Comparison of ENCODE assay signal across 1 cellular context in the genomic region with DNA sequence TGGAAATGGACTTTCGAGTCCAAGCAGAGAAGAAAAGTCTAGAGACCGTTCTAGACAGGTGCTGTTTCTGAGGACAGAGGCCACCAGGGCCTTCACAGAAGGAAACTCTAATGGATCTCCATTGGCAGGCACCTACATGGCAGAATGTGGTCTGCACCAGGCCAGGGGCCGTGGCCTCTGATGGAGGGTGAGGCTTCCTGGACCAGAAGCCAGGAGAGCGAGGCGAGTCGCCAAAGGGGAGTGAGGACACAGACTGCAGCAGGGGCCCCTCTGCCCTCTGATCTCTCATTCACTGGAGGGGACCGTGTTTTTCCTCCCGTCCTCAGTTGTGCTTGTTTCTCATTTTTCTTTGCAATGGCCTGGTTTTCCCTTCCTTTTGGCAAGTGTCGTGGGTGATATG.
TF ChIP-seq lines count a peak whose summit lies in the region.

No MANE protein-coding gene starts in this region.

TF ChIP-seq in GM12878, 131 proteins besides CTCF, POLR2A, EP300 and RAD21:
- no peak for TF ChIP-seq NFXL1 (IDR thresholded peaks at IDR 0.05; ENCODE audit: borderline replicate concordance)
- TF ChIP-seq ZNF207 (IDR thresholded peaks at IDR 0.05; ENCODE audit: borderline replicate concordance) = no peak
- TF ChIP-seq SMARCA5 (IDR thresholded peaks at IDR 0.05) = no peak
- no peak for TF ChIP-seq CHD1 (IDR thresholded peaks at IDR 0.05; ENCODE audit: low read depth, low read length)
- TF ChIP-seq ASH2L (IDR thresholded peaks at IDR 0.05; ENCODE audit: borderline replicate concordance, low read depth) = no peak
- TF ChIP-seq RELA (IDR thresholded peaks at IDR 0.05; ENCODE audit: borderline replicate concordance, partially characterized antibody) = no peak
